Comparison of ENCODE assay signal across 9 cellular contexts in genomic region chr1:37634554-37635308, GRCh38. TPM values are rescaled to one million over a fixed set of nuclear protein-coding genes. Genes with fewer than 3 reads are reported as not detected.
DNase-seq lines count a peak whose midpoint lies in the region; ATAC-seq and TF ChIP-seq lines count a peak whose summit lies in the region.
"Had no signal": no experiment of that assay in that cellular context is flagged by ENCODE, and none has a peak within 500 bp of the region (broad histone marks: within the 10 kb centered on the region; RNA-seq: fewer than 3 reads in every experiment).

Gene RSPO1, minus strand, starts transcription at chr1:37634892. Its CDS starts 5,231 bp downstream, at chr1:37629661.

- H3K9me3 ChIP-seq in PC-3 (ENCODE audit: low read length) (no peaks in the 10 kb centered on the region), trophoblast cell (ENCODE audit: insufficient read depth, low read depth, low read length) (peaks cover 8% of the 10 kb centered on the region), ascending aorta (no peaks in the 10 kb centered on the region)
- H3K9me3 ChIP-seq: HAP-1 had no signal

- peaks cover 94% of the 10 kb centered on the region for H3K27me3 ChIP-seq in PC-3 (ENCODE audit: low read length)
- peaks cover 71% of the 10 kb centered on the region for H3K27me3 ChIP-seq in trophoblast cell (ENCODE audit: insufficient read depth, low read length)
- H3K27me3 ChIP-seq in ascending aorta, result peaks cover 5% of the 10 kb centered on the region

- no TSS peak for BruUV-seq in PC-3 (replicated peaks; lab: Mats Ljungman, UMichigan)

- H3K36me3 ChIP-seq in PC-3 (ENCODE audit: low read depth, low read length) (no peaks in the 10 kb centered on the region), trophoblast cell (ENCODE audit: control insufficient read depth in 1 of 2, insufficient read depth in 2 of 2, low read length in 2 of 2) (no peaks in the 10 kb centered on the region), ascending aorta (no peaks in the 10 kb centered on the region)
- H3K36me3 ChIP-seq: HAP-1 had no signal

- H4K20me1 ChIP-seq in PC-3 (ENCODE audit: low read length), result peaks cover 3% of the 10 kb centered on the region; the same call in 1 of the 2 replicates

- H3K79me2 ChIP-seq in PC-3 (ENCODE audit: low read length) (no peaks in the 10 kb centered on the region), trophoblast cell (ENCODE audit: control insufficient read depth, insufficient read depth, low read length, poor library complexity) (no peaks in the 10 kb centered on the region)

- WGBS in trophoblast cell (ENCODE audit: extremely low coverage, insufficient coverage, insufficient read length), result no CpG with 5 or more reads among the region's 72 CpGs

- H2BK5ac ChIP-seq in trophoblast cell (ENCODE audit: low read depth, low read length, poor library complexity), result no peak within 1 kb of the TSS

- no peak within 1 kb of the TSS for H2AFZ ChIP-seq in PC-3 (ENCODE audit: low read length)
- H2AFZ ChIP-seq in trophoblast cell (ENCODE audit: insufficient read depth, low read length, poor library complexity), result no peak within 1 kb of the TSS

- H3K14ac ChIP-seq in trophoblast cell (ENCODE audit: low read length), result no peak within 1 kb of the TSS

- H3K79me1 ChIP-seq in trophoblast cell (ENCODE audit: low read length), result no peaks in the 10 kb centered on the region

- H4K8ac ChIP-seq in trophoblast cell (ENCODE audit: low read depth, low read length), result no peak within 1 kb of the TSS

- H2AK5ac ChIP-seq in trophoblast cell (ENCODE audit: low read length), result no peak within 1 kb of the TSS

- no peak within 1 kb of the TSS for H3K9ac ChIP-seq in PC-3 (ENCODE audit: low read length)
- H3K9ac ChIP-seq in trophoblast cell (ENCODE audit: low read length), result no peak within 1 kb of the TSS

- DNase-seq in Daoy (ENCODE audit: low read depth), result peak; percentile 42
- no peak for DNase-seq in PC-3
- DNase-seq in fibroblast of mammary gland (ENCODE audit: low read depth), result peak; percentile 17
- no peak for DNase-seq in trophoblast cell
- no peak for DNase-seq in cerebellar nuclear complex (lab: John Stamatoyannopoulos, UW)
- DNase-seq in activated gamma-delta T cell (lab: John Stamatoyannopoulos, UW), result no peak
- DNase-seq in ascending aorta (ENCODE audit: low spot score in 2 of 2), result no peak

- no peak within 1 kb of the TSS for H3K4me3 ChIP-seq in PC-3 (ENCODE audit: low read length)
- no peak within 1 kb of the TSS for H3K4me3 ChIP-seq in fibroblast of mammary gland (ENCODE audit: control insufficient read depth, low read depth, low read length)
- no peak within 1 kb of the TSS for H3K4me3 ChIP-seq in trophoblast cell (ENCODE audit: low read depth, low read length)
- H3K4me3 ChIP-seq in ascending aorta, result peak within 1 kb of the TSS in 1 of 2 donors; percentile 52
- H3K4me3 ChIP-seq: HAP-1 had no signal

- CTCF ChIA-PET in PC-3 (lab: Charles Lee), result interaction anchor here (0.7 kb wide), 1 partner anchor 186 kb away, joined by 3 read pairs; no protein-coding TSS in a partner anchor

- H2BK120ac ChIP-seq in trophoblast cell (ENCODE audit: insufficient read depth, low read length, poor library complexity), result no peak within 1 kb of the TSS

- intact Hi-C loops in PC-3 (cut with micrococcal nuclease) (no loop called here), ascending aorta (cut with DNase I) (loop anchor here (5.0 kb wide), 1 partner anchor 38 kb away; no protein-coding TSS in a partner anchor)

- H3K27ac ChIP-seq in PC-3 (ENCODE audit: low read length) (no peak within 1 kb of the TSS), trophoblast cell (ENCODE audit: low read depth, low read length) (no peak within 1 kb of the TSS), ascending aorta (no peak within 1 kb of the TSS)

- no peaks in the 10 kb centered on the region for H3K9me2 ChIP-seq in PC-3 (replicated peaks; ENCODE audit: low read length)

- no peak within 1 kb of the TSS for H4K91ac ChIP-seq in trophoblast cell (ENCODE audit: low read depth, low read length)

- no peak within 1 kb of the TSS for H4K12ac ChIP-seq in trophoblast cell (ENCODE audit: low read depth, low read length)

- H2BK12ac ChIP-seq in trophoblast cell (ENCODE audit: low read length), result no peak within 1 kb of the TSS

- no peak within 1 kb of the TSS for H3K18ac ChIP-seq in trophoblast cell (ENCODE audit: low read length)

- H3F3A ChIP-seq in PC-3 (ENCODE audit: low read length, unreplicated experiment), result no peaks in the 10 kb centered on the region

- no peak within 1 kb of the TSS for H3K23ac ChIP-seq in trophoblast cell (ENCODE audit: low read length)

- H3K4me1 ChIP-seq in PC-3 (ENCODE audit: insufficient read depth, low read length), result no peaks in the 10 kb centered on the region
- H3K4me1 ChIP-seq in trophoblast cell (ENCODE audit: control insufficient read depth in 1 of 2, insufficient read depth in 2 of 2, low read length in 2 of 2), result peaks cover 0 to 5% of the 10 kb centered on the region in 2 experiments
- peaks cover 0 to 8% of the 10 kb centered on the region in 2 donors for H3K4me1 ChIP-seq in ascending aorta
- H3K4me1 ChIP-seq: HAP-1 had no signal

- POLR2A ChIA-PET in PC-3 (lab: Charles Lee; ENCODE audit: unreplicated experiment), result no interaction called here

- no peak within 1 kb of the TSS for H3K4me2 ChIP-seq in PC-3 (ENCODE audit: low read length)
- H3K4me2 ChIP-seq in trophoblast cell (ENCODE audit: low read length), result peak within 1 kb of the TSS; percentile 40

- no peak within 1 kb of the TSS for H3K4ac ChIP-seq in trophoblast cell (ENCODE audit: low read depth, low read length)

- ATAC-seq in PC-3 (peak; percentile 19; the same call in 1 of the 2 replicates), GM21515 (IDR thresholded peaks at IDR 0.05; ENCODE audit: unreplicated experiment) (no peak)

- no peak for TF ChIP-seq CTCF in PC-3 (conservative IDR thresholded peaks at IDR 0.05; ENCODE audit: low read depth, low read length)
- no peak for TF ChIP-seq CTCF in fibroblast of mammary gland (conservative IDR thresholded peaks at IDR 0.05; ENCODE audit: control insufficient read depth, insufficient read depth, low read depth, low read length)
- TF ChIP-seq CTCF in ascending aorta (IDR thresholded peaks at IDR 0.05), result no peak

RNA-seq across cellular contexts. Expression of gene RSPO1, which starts in this region (rescaled TPM):
- not detected in 2 replicates for total RNA-seq in Daoy (2014; rRNA removed; shearing (Covaris generic))
- total RNA-seq in PC-3 (2014; rRNA removed), result not detected in 2 replicates
- polyA plus RNA-seq in trophoblast cell (2013), result 0.01 and 0.03 TPM in 2 replicates
- not detected for total RNA-seq in ascending aorta

Comparison
In these comparisons a context has a peak if more than half of its experiments do, and no peak if none do; other contexts are left out.
1. Peak in DNase-seq in Daoy; RNA of the gene not detected or under 1 TPM.
2. Peak in ATAC-seq in PC-3; RNA of the gene not detected or under 1 TPM.